ENCODE assay signal across 21 cellular contexts in genomic region chr9:4224181-4224580, GRCh38.
"Had no signal": no experiment of that assay in that cellular context is flagged by ENCODE, and none has a peak within 500 bp of the region (broad histone marks: within the 10 kb centered on the region; RNA-seq: fewer than 3 reads in every experiment).

No MANE protein-coding gene starts in this region.

- H3K4me3 ChIP-seq: colonic mucosa, heart left ventricle, mucosa of descending colon, ovary, right atrium auricular region, sigmoid colon, skin epidermis, vagina had no signal

- ATAC-seq: heart left ventricle; left lobe of liver; mucosa of descending colon; naive thymus-derived CD8-positive, alpha-beta T cell had no signal

- DNase-seq: colonic mucosa; dermis blood vessel endothelial cell; effector CD4-positive, alpha-beta T cell; endodermal cell; heart left ventricle; hippocampal formation; kidney glomerular epithelial cell; mammary epithelial cell; mucosa of descending colon; naive thymus-derived CD8-positive, alpha-beta T cell; ovary; sigmoid colon; stimulated activated CD4-positive, alpha-beta T cell treated with anti-CD3 and anti-CD28 coated beads, Interleukin-12 subunit alpha, Interleukin-12 subunit beta, amount 100 ng/mL, for 4 hours; stimulated activated naive CD4-positive, alpha-beta T cell treated with Interleukin-2 at 50 U/mL for 16 hours had no signal

- H3K4me1 ChIP-seq: colonic mucosa, right atrium auricular region, sigmoid colon, vagina had no signal

- H3K27me3 ChIP-seq: colonic mucosa, heart left ventricle, ovary, right atrium auricular region, sigmoid colon, vagina had no signal

- H3K4me1 Mint-ChIP-seq: neural crest cell had no signal

- H3K27ac ChIP-seq: colonic mucosa, heart left ventricle, ovary, right atrium auricular region, sigmoid colon, skin epidermis, vagina had no signal

- H3K27ac Mint-ChIP-seq: endodermal cell; naive thymus-derived CD8-positive, alpha-beta T cell had no signal

- FAIRE-seq: endothelial cell of umbilical vein, frontal cortex had no signal

- H3K4me3 Mint-ChIP-seq: endodermal cell; naive thymus-derived CD8-positive, alpha-beta T cell; neural crest cell had no signal

- H3K9me3 ChIP-seq: colonic mucosa, ovary, sigmoid colon, vagina had no signal

- H3K36me3 ChIP-seq: colonic mucosa, heart left ventricle, ovary, right atrium auricular region, sigmoid colon, vagina had no signal
